In genomic region chr16:89197633-89198416, GRCh38 we compare ENCODE assay signal across 1 cellular context.
TF ChIP-seq lines count a peak whose summit lies in the region.

No MANE protein-coding gene starts in this region.

TF ChIP-seq in HepG2, 621 proteins besides CTCF, POLR2A, EP300 and RAD21 (continues in another document):
- TF ChIP-seq RARG (CRISPR knock-in tag; IDR thresholded peaks at IDR 0.05; ENCODE audit: low read depth) (no peak), TRIM24 (CRISPR knock-in tag; IDR thresholded peaks at IDR 0.05) (no peak), ZNF724P (CRISPR knock-in tag; IDR thresholded peaks at IDR 0.05; ENCODE audit: borderline replicate concordance) (no peak; the same call in 1 of the 2 replicates), JARID2 (CRISPR knock-in tag; IDR thresholded peaks at IDR 0.05; ENCODE audit: insufficient replicate concordance) (no peak), ZBTB25 (CRISPR knock-in tag; IDR thresholded peaks at IDR 0.05) (peak; percentile 74; the same call in 1 of the 2 replicates), NFYB (CRISPR knock-in tag; IDR thresholded peaks at IDR 0.05) (no peak), NPAS2 (CRISPR knock-in tag; IDR thresholded peaks at IDR 0.05; ENCODE audit: borderline replicate concordance) (no peak), ZSCAN20 (CRISPR knock-in tag; IDR thresholded peaks at IDR 0.05; ENCODE audit: borderline replicate concordance) (no peak), ZNF703 (CRISPR knock-in tag; IDR thresholded peaks at IDR 0.05; ENCODE audit: borderline replicate concordance) (peak; percentile 58; the same call in 1 of the 2 replicates), IRX3 (CRISPR knock-in tag; IDR thresholded peaks at IDR 0.05; ENCODE audit: borderline replicate concordance, low read depth) (0 out of 2 replicates have a peak, but pooled peaks have one; percentile 9), FOXA1 (IDR thresholded peaks at IDR 0.05) (no peak), FOXA1 (CRISPR knock-in tag; IDR thresholded peaks at IDR 0.05) (peak; percentile 93), SMARCE1 (IDR thresholded peaks at IDR 0.05; ENCODE audit: borderline replicate concordance) (no peak), JUN (CRISPR knock-in tag; IDR thresholded peaks at IDR 0.05) (no peak), ZNF556 (CRISPR knock-in tag; IDR thresholded peaks at IDR 0.05; ENCODE audit: borderline replicate concordance) (no peak), ASH2L (IDR thresholded peaks at IDR 0.05; ENCODE audit: insufficient read length, low read depth, low read length) (peak; percentile 70), ZNF326 (CRISPR knock-in tag; IDR thresholded peaks at IDR 0.05; ENCODE audit: borderline replicate concordance) (0 out of 2 replicates have a peak, but pooled peaks have one; percentile 26), DNMT3B (CRISPR knock-in tag; conservative IDR thresholded peaks at IDR 0.05) (no peak), ZNF17 (CRISPR knock-in tag; IDR thresholded peaks at IDR 0.05) (no peak), SP140L (CRISPR knock-in tag; IDR thresholded peaks at IDR 0.05; ENCODE audit: borderline replicate concordance) (no peak), GZF1 (CRISPR knock-in tag; IDR thresholded peaks at IDR 0.05) (0 out of 2 replicates have a peak, but pooled peaks have one; percentile 56), ZNF225 (CRISPR knock-in tag; IDR thresholded peaks at IDR 0.05) (no peak; the same call in 1 of the 2 replicates), WIZ (CRISPR knock-in tag; IDR thresholded peaks at IDR 0.05) (no peak), ZNF318 (CRISPR knock-in tag; IDR thresholded peaks at IDR 0.05) (0 out of 2 replicates have a peak, but pooled peaks have one; percentile 28), ZNF772 (CRISPR knock-in tag; IDR thresholded peaks at IDR 0.05) (peak; percentile 62), SP5 (CRISPR knock-in tag; IDR thresholded peaks at IDR 0.05; ENCODE audit: borderline replicate concordance, low read depth) (0 out of 2 replicates have a peak, but pooled peaks have one; percentile 57), ZNF337 (CRISPR knock-in tag; IDR thresholded peaks at IDR 0.05; ENCODE audit: borderline replicate concordance, low read depth) (no peak), ZNF878 (CRISPR knock-in tag; IDR thresholded peaks at IDR 0.05) (peak; percentile 72; the same call in 1 of the 2 replicates), GMEB1 (CRISPR knock-in tag; IDR thresholded peaks at IDR 0.05; ENCODE audit: borderline replicate concordance) (no peak; the same call in 1 of the 2 replicates), SRSF1 (optimal IDR thresholded peaks at IDR 0.05; ENCODE audit: low read depth, low read length) (no peak), GRHL1 (CRISPR knock-in tag; conservative IDR thresholded peaks at IDR 0.05) (no peak), HMGXB4 (CRISPR knock-in tag; IDR thresholded peaks at IDR 0.05; ENCODE audit: borderline replicate concordance in 1 of 2, low read depth in 1 of 2) (peak; percentile 62 to 69; a peak in 2 of 4 replicates), CC2D1A (CRISPR knock-in tag; IDR thresholded peaks at IDR 0.05) (no peak), ZC3H13 (CRISPR knock-in tag; IDR thresholded peaks at IDR 0.05) (peak; percentile 97), BATF2 (CRISPR knock-in tag; IDR thresholded peaks at IDR 0.05) (peak; percentile 66; the same call in 1 of the 2 replicates), ZNF414 (CRISPR knock-in tag; IDR thresholded peaks at IDR 0.05) (no peak), ZNF816 (CRISPR knock-in tag; IDR thresholded peaks at IDR 0.05; ENCODE audit: borderline replicate concordance) (no peak), HOXD1 (CRISPR knock-in tag; IDR thresholded peaks at IDR 0.05) (peak; percentile 83), ZNF687 (CRISPR knock-in tag; IDR thresholded peaks at IDR 0.05) (peak; percentile 97), RBAK (CRISPR knock-in tag; IDR thresholded peaks at IDR 0.05) (no peak), CREBL2 (CRISPR knock-in tag; IDR thresholded peaks at IDR 0.05; ENCODE audit: borderline replicate concordance) (no peak), ZNF782 (CRISPR knock-in tag; IDR thresholded peaks at IDR 0.05; ENCODE audit: borderline replicate concordance) (peak; percentile 13; the same call in 1 of the 2 replicates)
